In genomic region chr10:99682752-99683151, GRCh38 we compare ENCODE assay signal across 14 cellular contexts. TPM values are rescaled to one million over a fixed set of nuclear protein-coding genes. Genes with fewer than 3 reads are reported as not detected.
DNase-seq lines count a peak whose midpoint lies in the region; ATAC-seq, FAIRE-seq and TF ChIP-seq lines count a peak whose summit lies in the region.
"Had no signal": no experiment of that assay in that cellular context is flagged by ENCODE, and none has a peak within 500 bp of the region (broad histone marks: within the 10 kb centered on the region; RNA-seq: fewer than 3 reads in every experiment).

No MANE protein-coding gene starts in this region.

- TF ChIP-seq CTCF in foreskin keratinocyte (conservative IDR thresholded peaks at IDR 0.05) = peak; percentile 57
- no peak for TF ChIP-seq CTCF in ascending aorta (IDR thresholded peaks at IDR 0.05)

- no peaks in the 10 kb centered on the region for H3K4me1 Mint-ChIP-seq in activated CD4-positive, alpha-beta T cell treated with anti-CD3 and anti-CD28 coated beads for 36 hours
- peaks cover 10% of the 10 kb centered on the region for H3K4me1 Mint-ChIP-seq in stimulated activated naive CD8-positive, alpha-beta T cell treated with anti-CD3 and anti-CD28 coated beads, Interleukin-15, amount 100 ng/mL, for 72 hours

- H3K4me1 ChIP-seq in foreskin keratinocyte (peaks cover 18% of the 10 kb centered on the region), ascending aorta (no peaks in the 10 kb centered on the region)

- peak; percentile 69 for ATAC-seq in activated CD4-positive, alpha-beta T cell treated with anti-CD3 and anti-CD28 coated beads for 36 hours
- ATAC-seq in foreskin keratinocyte = peak; percentile 56
- ATAC-seq in stimulated activated naive CD8-positive, alpha-beta T cell treated with anti-CD3 and anti-CD28 coated beads, Interleukin-15, amount 100 ng/mL, for 72 hours = peak; percentile 82
- ATAC-seq in HG03378 (IDR thresholded peaks at IDR 0.05; ENCODE audit: unreplicated experiment) = no peak

- DNase-seq in activated CD4-positive, alpha-beta T cell treated with anti-CD3 and anti-CD28 coated beads for 36 hours = no peak
- DNase-seq in activated CD4-positive, alpha-beta T cell treated with anti-CD3 and anti-CD28 coated beads for 4 hours = no peak
- DNase-seq in RCC 7860 (ENCODE audit: low spot score) (peak; percentile 19), foreskin keratinocyte (no peak), epidermal melanocyte (ENCODE audit: insufficient read length, low spot score) (no peak), ascending aorta (ENCODE audit: low spot score in 2 of 2) (no peak)
- DNase-seq in stimulated activated naive CD8-positive, alpha-beta T cell treated with anti-CD3 and anti-CD28 coated beads, Interleukin-15, amount 100 ng/mL, for 72 hours = no peak
- DNase-seq: activated gamma-delta T cell, NCI-H748 treated with DMSO at 0.1 percent for 48 hours, spleen, stomach had no signal

- H3K4me3 Mint-ChIP-seq in activated CD4-positive, alpha-beta T cell treated with anti-CD3 and anti-CD28 coated beads for 36 hours = no peak overlapping the region
- no peak overlapping the region for H3K4me3 Mint-ChIP-seq in stimulated activated naive CD8-positive, alpha-beta T cell treated with anti-CD3 and anti-CD28 coated beads, Interleukin-15, amount 100 ng/mL, for 72 hours

- no peaks in the 10 kb centered on the region for H3K9me3 ChIP-seq in ascending aorta
- H3K9me3 ChIP-seq: spleen, stomach had no signal

- H3K4me3 ChIP-seq in ascending aorta = no peak overlapping the region
- H3K4me3 ChIP-seq: lung, spleen, stomach had no signal

- CTCF ChIA-PET in activated CD4-positive, alpha-beta T cell treated with anti-CD3 and anti-CD28 coated beads for 36 hours (lab: Charles Lee) = interaction anchor here (0.6 to 1.2 kb wide), 2 partner anchors 60 to 295 kb away, joined by 3 to 4 read pairs; no protein-coding TSS in a partner anchor

- H3K36me3 ChIP-seq in ascending aorta = peaks cover 8 to 19% of the 10 kb centered on the region in 2 donors

- FAIRE-seq in RCC 7860 (lab: Jason Lieb, UNC) = no peak
- FAIRE-seq: endothelial cell of umbilical vein had no signal

- H3K9me3 Mint-ChIP-seq in activated CD4-positive, alpha-beta T cell treated with anti-CD3 and anti-CD28 coated beads for 36 hours (ENCODE audit: low read depth) = no peaks in the 10 kb centered on the region
- no peaks in the 10 kb centered on the region for H3K9me3 Mint-ChIP-seq in stimulated activated naive CD8-positive, alpha-beta T cell treated with anti-CD3 and anti-CD28 coated beads, Interleukin-15, amount 100 ng/mL, for 72 hours

- no peaks in the 10 kb centered on the region for H3K27me3 ChIP-seq in foreskin keratinocyte
- no peaks in the 10 kb centered on the region for H3K27me3 ChIP-seq in ascending aorta
- H3K27me3 ChIP-seq: spleen, stomach had no signal

- no peak overlapping the region for H3K27ac Mint-ChIP-seq in activated CD4-positive, alpha-beta T cell treated with anti-CD3 and anti-CD28 coated beads for 36 hours
- no peak overlapping the region for H3K27ac Mint-ChIP-seq in stimulated activated naive CD8-positive, alpha-beta T cell treated with anti-CD3 and anti-CD28 coated beads, Interleukin-15, amount 100 ng/mL, for 72 hours

- H3K27ac ChIP-seq in foreskin keratinocyte = no peak overlapping the region
- no peak overlapping the region for H3K27ac ChIP-seq in ascending aorta
- H3K27ac ChIP-seq: spleen had no signal

- POLR2A ChIA-PET in activated CD4-positive, alpha-beta T cell treated with anti-CD3 and anti-CD28 coated beads for 36 hours (lab: Charles Lee) = interaction anchor here (0.6 to 0.7 kb wide), 2 partner anchors 62 to 64 kb away, joined by 3 to 7 read pairs; no protein-coding TSS in a partner anchor

- peaks cover 7% of the 10 kb centered on the region for H3K36me3 Mint-ChIP-seq in activated CD4-positive, alpha-beta T cell treated with anti-CD3 and anti-CD28 coated beads for 36 hours (ENCODE audit: low read depth)

- no peaks in the 10 kb centered on the region for H3K27me3 Mint-ChIP-seq in activated CD4-positive, alpha-beta T cell treated with anti-CD3 and anti-CD28 coated beads for 36 hours
- no peaks in the 10 kb centered on the region for H3K27me3 Mint-ChIP-seq in stimulated activated naive CD8-positive, alpha-beta T cell treated with anti-CD3 and anti-CD28 coated beads, Interleukin-15, amount 100 ng/mL, for 72 hours

- intact Hi-C loops in activated CD4-positive, alpha-beta T cell treated with anti-CD3 and anti-CD28 coated beads for 36 hours (cut with DNase I, micrococcal nuclease) = no loop called here
- intact Hi-C loops in ascending aorta (cut with DNase I) = no loop called here

RNA-seq across cellular contexts. Expression of gene ENTPD7, which starts 23.4 kb away (rescaled TPM):
- total RNA-seq in activated CD4-positive, alpha-beta T cell treated with anti-CD3 and anti-CD28 coated beads for 36 hours = 1 to 10 TPM; 2.5 to 2.7 TPM
- total RNA-seq in foreskin keratinocyte (11.8 and 13.3 TPM in 2 replicates), ascending aorta (9.9 TPM)
- 1.4 and 2.1 TPM in 2 replicates for polyA plus RNA-seq in foreskin keratinocyte

RNA-seq across cellular contexts. Expression of gene COX15, which starts 49.2 kb away (rescaled TPM):
- total RNA-seq in activated CD4-positive, alpha-beta T cell treated with anti-CD3 and anti-CD28 coated beads for 36 hours = 10 to 100 TPM; 28.1 to 35.5 TPM
- total RNA-seq in foreskin keratinocyte = 33.5 and 35.3 TPM in 2 replicates
- 16.0 and 20.1 TPM in 2 replicates for polyA plus RNA-seq in foreskin keratinocyte
- 22.0 TPM for total RNA-seq in ascending aorta

RNA-seq across cellular contexts. Expression of gene CUTC, which starts 49.3 kb away (rescaled TPM):
- total RNA-seq in activated CD4-positive, alpha-beta T cell treated with anti-CD3 and anti-CD28 coated beads for 36 hours = 10 to 100 TPM; 24.6 to 35.8 TPM
- total RNA-seq in foreskin keratinocyte (19.8 and 20.6 TPM in 2 replicates), ascending aorta (8.0 TPM)
- polyA plus RNA-seq in foreskin keratinocyte = 19.9 and 20.4 TPM in 2 replicates
